In the genomic region with DNA sequence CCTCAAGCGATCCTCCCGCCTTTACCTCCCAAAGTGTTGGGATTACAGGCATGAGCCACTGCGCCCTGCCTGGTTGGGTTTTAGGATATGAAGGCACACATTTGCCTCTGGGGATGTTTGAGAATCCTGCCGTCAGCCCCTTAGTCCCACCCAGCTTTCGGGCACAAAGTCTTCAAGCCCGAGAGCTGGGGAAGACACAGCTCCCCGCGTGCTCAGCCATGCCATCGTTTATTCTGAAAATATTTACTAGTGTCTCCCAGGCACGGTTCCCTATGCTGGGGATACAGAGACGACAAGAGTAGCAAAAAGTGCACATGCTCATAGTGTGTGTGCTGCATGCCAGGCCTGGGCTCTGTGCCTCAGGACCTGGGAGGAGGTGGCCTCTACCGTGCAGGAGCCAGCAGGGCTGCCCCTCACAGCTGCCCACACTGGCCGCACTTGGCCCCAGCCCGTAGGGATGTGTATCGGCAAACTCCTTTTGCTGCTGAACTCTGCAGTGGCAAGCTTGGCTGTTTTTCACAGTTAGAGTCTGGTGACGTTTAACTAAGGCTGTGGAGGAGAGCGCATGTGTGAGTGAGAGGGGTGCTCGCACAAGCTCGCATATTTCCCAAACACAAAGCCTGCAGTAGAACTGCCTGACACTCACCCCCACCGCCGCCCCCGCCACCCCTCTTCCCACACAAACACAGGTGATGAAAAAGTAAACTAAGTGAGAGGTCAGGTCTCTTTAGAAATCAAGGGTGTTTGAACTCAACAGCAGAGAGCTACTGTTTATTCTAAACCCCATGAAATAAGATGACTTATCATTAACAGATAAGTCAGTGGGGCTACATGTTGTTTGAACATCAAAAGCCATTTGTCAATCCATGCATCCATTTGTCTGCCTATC, we compare ENCODE assay signal across 13 cellular contexts.
DNase-seq lines count a peak whose midpoint lies in the region; ATAC-seq and TF ChIP-seq lines count a peak whose summit lies in the region.
"Had no signal": no experiment of that assay in that cellular context is flagged by ENCODE, and none has a peak within 500 bp of the region (broad histone marks: within the 10 kb centered on the region; RNA-seq: fewer than 3 reads in every experiment).

No MANE protein-coding gene starts in this region.

- H3K27me3 ChIP-seq in RWPE2 (ENCODE audit: insufficient read depth, poor library complexity, severe bottlenecking) (no peaks in the 10 kb centered on the region), heart right ventricle (no peaks in the 10 kb centered on the region), rectal smooth muscle tissue (ENCODE audit: control insufficient read depth, insufficient read depth, low read length) (no peaks in the 10 kb centered on the region), MG63 (0 out of 2 replicates have a peak, but pooled peaks cover 2% of the 10 kb centered on the region), spleen (replicated peaks in 1 of 7) (no peaks in the 10 kb centered on the region)

- peak; percentile 38; the same call in 2 of the 3 replicates for ATAC-seq in RWPE2 (ENCODE audit: low read depth)
- ATAC-seq in heart right ventricle: peak in 7 of 8 donors; percentile 34 to 73 (median 54)
- ATAC-seq: activated CD4-positive, CD25-positive, alpha-beta regulatory T cell treated with anti-CD3 and anti-CD28 coated beads, Interleukin-2, amount 50 U/mL, for 24 hours had no signal

- H3K4me1 ChIP-seq in RWPE2 (ENCODE audit: insufficient read depth, poor library complexity, severe bottlenecking): peaks cover 6% of the 10 kb centered on the region
- H3K4me1 ChIP-seq in heart right ventricle: peaks cover 0 to 6% (median 0%) of the 10 kb centered on the region in 9 donors
- H3K4me1 ChIP-seq in rectal smooth muscle tissue (ENCODE audit: control insufficient read depth, insufficient read depth, low read length): no peaks in the 10 kb centered on the region
- no peaks in the 10 kb centered on the region for H3K4me1 ChIP-seq in spleen

- H3K9ac ChIP-seq in rectal smooth muscle tissue (ENCODE audit: low read length): no peak overlapping the region

- TF ChIP-seq CTCF in RWPE2 (IDR thresholded peaks at IDR 0.05; ENCODE audit: poor library complexity, severe bottlenecking) (no peak), heart right ventricle (IDR thresholded peaks at IDR 0.05) (no peak), GM10266 (IDR thresholded peaks at IDR 0.05; ENCODE audit: control insufficient read depth, insufficient read depth, low read depth, missing control alignments) (no peak), spleen (IDR thresholded peaks at IDR 0.05 in 8 of 11, conservative IDR thresholded peaks at IDR 0.05 in 3 of 11) (no peak)

- no peak overlapping the region for H3K27ac ChIP-seq in RWPE2 (ENCODE audit: poor library complexity, severe bottlenecking)
- no peak overlapping the region for H3K27ac ChIP-seq in heart right ventricle
- H3K27ac ChIP-seq in rectal smooth muscle tissue (ENCODE audit: low read depth, low read length): no peak overlapping the region
- H3K27ac ChIP-seq in spleen: no peak overlapping the region

- DNase-seq in Ammon's horn (ENCODE audit: low spot score) (peak; percentile 24), RWPE2 (ENCODE audit: low spot score) (no peak), heart right ventricle (no peak), GOT3 (lab: John Stamatoyannopoulos, UW) (no peak), MG63 (no peak), GM10266 (ENCODE audit: extremely low spot score) (no peak), spleen (no peak)
- DNase-seq: activated T-cell treated with anti-CD3 and anti-CD28 coated beads, Interleukin-2, amount 50 U/mL, for 48 hours; amniotic stem cell; NCI-H1436; NCI-H82 had no signal

- H3K9me3 ChIP-seq in RWPE2 (ENCODE audit: severe bottlenecking): peaks cover 2% of the 10 kb centered on the region
- H3K9me3 ChIP-seq in heart right ventricle: peaks cover 0 to 8% (median 0%) of the 10 kb centered on the region in 11 donors
- peaks cover 2% of the 10 kb centered on the region for H3K9me3 ChIP-seq in MG63
- H3K9me3 ChIP-seq in spleen: peaks cover 0 to 22% (median 9%) of the 10 kb centered on the region in 8 donors

- H3K4me3 ChIP-seq in RWPE2 (ENCODE audit: severe bottlenecking): no peak overlapping the region
- no peak overlapping the region for H3K4me3 ChIP-seq in heart right ventricle
- peak overlapping the region; percentile 45 for H3K4me3 ChIP-seq in rectal smooth muscle tissue (ENCODE audit: low read length)
- no peak overlapping the region for H3K4me3 ChIP-seq in MG63
- no peak overlapping the region for H3K4me3 ChIP-seq in spleen

- intact Hi-C loops in heart right ventricle (cut with DNase I) (loop anchor here in 2 of 10 donors (10.0 kb wide), 2 partner anchors 57 to 77 kb away; no protein-coding TSS in a partner anchor), spleen (cut with DNase I; ENCODE audit: low total_unique reads) (no loop called here)

- TF ChIP-seq POLR2A in spleen (IDR thresholded peaks at IDR 0.05): no peak

- WGBS in heart right ventricle, 2 donors: 57 to 62% methylated on average over 22 of the region's 22 CpGs
- WGBS in spleen, 5 donors: 64 to 75% (median 72%) methylated on average over 20 to 22 of the region's 22 CpGs

- H3K36me3 ChIP-seq in RWPE2 (ENCODE audit: low read depth) (no peaks in the 10 kb centered on the region), heart right ventricle (no peaks in the 10 kb centered on the region), rectal smooth muscle tissue (ENCODE audit: control insufficient read depth, insufficient read depth, low read length) (no peaks in the 10 kb centered on the region), MG63 (no peaks in the 10 kb centered on the region), spleen (no peaks in the 10 kb centered on the region)
